In genomic region chr17:27810902-27811557, GRCh38 we compare ENCODE assay signal across 18 cellular contexts. TPM values are rescaled to one million over a fixed set of nuclear protein-coding genes. Genes with fewer than 3 reads are reported as not detected.
DNase-seq lines count a peak whose midpoint lies in the region; ATAC-seq and TF ChIP-seq lines count a peak whose summit lies in the region.
"Had no signal": no experiment of that assay in that cellular context is flagged by ENCODE, and none has a peak within 500 bp of the region (broad histone marks: within the 10 kb centered on the region; RNA-seq: fewer than 3 reads in every experiment).

No MANE protein-coding gene starts in this region.

- H3K4me3 ChIP-seq in mucosa of descending colon (no peak overlapping the region), esophagus squamous epithelium (no peak overlapping the region)
- H3K4me3 ChIP-seq: HAP-1, K562, lower lobe of right lung, skin epidermis had no signal

- H3K4me1 Mint-ChIP-seq in activated CD4-positive, alpha-beta T cell treated with anti-CD3 and anti-CD28 coated beads for 36 hours: peaks cover 41% of the 10 kb centered on the region
- peaks cover 40% of the 10 kb centered on the region for H3K4me1 Mint-ChIP-seq in activated naive CD8-positive, alpha-beta T cell treated with anti-CD3 and anti-CD28 coated beads for 36 hours

- no peak for ATAC-seq in activated CD4-positive, alpha-beta T cell treated with anti-CD3 and anti-CD28 coated beads for 36 hours
- peak; percentile 60 for ATAC-seq in mucosa of descending colon
- ATAC-seq in GM21390 (IDR thresholded peaks at IDR 0.05; ENCODE audit: unreplicated experiment): no peak
- ATAC-seq in HG02885 (IDR thresholded peaks at IDR 0.05; ENCODE audit: poor library complexity, unreplicated experiment): no peak
- ATAC-seq: K562, lower lobe of right lung, Right ventricle myocardium inferior had no signal

- H3K36me3 Mint-ChIP-seq in activated CD4-positive, alpha-beta T cell treated with anti-CD3 and anti-CD28 coated beads for 36 hours (ENCODE audit: low read depth): no peaks in the 10 kb centered on the region
- H3K36me3 Mint-ChIP-seq in activated naive CD8-positive, alpha-beta T cell treated with anti-CD3 and anti-CD28 coated beads for 36 hours: peaks cover 3% of the 10 kb centered on the region

- H3K4me1 ChIP-seq in mucosa of descending colon (ENCODE audit: low read depth): peaks cover 27% of the 10 kb centered on the region
- peaks cover 5 to 35% (median 11%) of the 10 kb centered on the region in 3 donors for H3K4me1 ChIP-seq in esophagus squamous epithelium
- H3K4me1 ChIP-seq: HAP-1 had no signal

- peaks cover 0 to 7% (median 0%) of the 10 kb centered on the region in 4 donors for H3K27me3 ChIP-seq in esophagus squamous epithelium

- no peaks in the 10 kb centered on the region for H3K27me3 Mint-ChIP-seq in activated CD4-positive, alpha-beta T cell treated with anti-CD3 and anti-CD28 coated beads for 36 hours
- H3K27me3 Mint-ChIP-seq in activated naive CD8-positive, alpha-beta T cell treated with anti-CD3 and anti-CD28 coated beads for 36 hours: peaks cover 3% of the 10 kb centered on the region

- CTCF ChIA-PET in activated CD4-positive, alpha-beta T cell treated with anti-CD3 and anti-CD28 coated beads for 36 hours (lab: Charles Lee): interaction anchor here (0.6 to 7.2 kb wide), 4 partner anchors 55 to 127 kb away, joined by 4 to 320 read pairs (median 4); no protein-coding TSS in a partner anchor

- no peak for DNase-seq in activated CD4-positive, alpha-beta T cell treated with anti-CD3 and anti-CD28 coated beads for 36 hours
- no peak for DNase-seq in activated CD4-positive, alpha-beta T cell treated with anti-CD3 and anti-CD28 coated beads for 1 hour
- DNase-seq in M059J (ENCODE audit: low read depth) (peak; percentile 63), mucosa of descending colon (peak in 1 of 3 donors; percentile 51), esophagus squamous epithelium (lab: John Stamatoyannopoulos, UW) (no peak)
- no peak for DNase-seq in activated naive CD8-positive, alpha-beta T cell treated with anti-CD3 and anti-CD28 coated beads for 36 hours
- DNase-seq: anterior cingulate cortex; CD8-positive, alpha-beta memory T cell; lower lobe of right lung; NCI-H1417 treated with DMSO at 0.1 percent for 48 hours; NCI-H69; nucleus accumbens had no signal

- no peak overlapping the region for H3K27ac ChIP-seq in esophagus squamous epithelium
- H3K27ac ChIP-seq: lower lobe of right lung had no signal

- POLR2A ChIA-PET in activated CD4-positive, alpha-beta T cell treated with anti-CD3 and anti-CD28 coated beads for 36 hours (lab: Charles Lee): no interaction called here

- TF ChIP-seq POLR2A in esophagus squamous epithelium (IDR thresholded peaks at IDR 0.05): no peak

- H3K36me3 ChIP-seq in mucosa of descending colon (ENCODE audit: low read depth) (no peaks in the 10 kb centered on the region), esophagus squamous epithelium (no peaks in the 10 kb centered on the region)
- H3K36me3 ChIP-seq: HAP-1, lower lobe of right lung had no signal

- no peak overlapping the region for H3K4me3 Mint-ChIP-seq in activated CD4-positive, alpha-beta T cell treated with anti-CD3 and anti-CD28 coated beads for 36 hours
- H3K4me3 Mint-ChIP-seq in activated naive CD8-positive, alpha-beta T cell treated with anti-CD3 and anti-CD28 coated beads for 36 hours: no peak overlapping the region
- H3K4me3 Mint-ChIP-seq: CD8-positive, alpha-beta memory T cell had no signal

- H3K9me3 Mint-ChIP-seq in activated CD4-positive, alpha-beta T cell treated with anti-CD3 and anti-CD28 coated beads for 36 hours (ENCODE audit: low read depth): peaks cover 5% of the 10 kb centered on the region
- H3K9me3 Mint-ChIP-seq in activated naive CD8-positive, alpha-beta T cell treated with anti-CD3 and anti-CD28 coated beads for 36 hours: peaks cover 5% of the 10 kb centered on the region
- H3K9me3 Mint-ChIP-seq: CD8-positive, alpha-beta memory T cell had no signal

- H3K27ac Mint-ChIP-seq in activated CD4-positive, alpha-beta T cell treated with anti-CD3 and anti-CD28 coated beads for 36 hours: peak overlapping the region; percentile 95
- peak overlapping the region; percentile 96 for H3K27ac Mint-ChIP-seq in activated naive CD8-positive, alpha-beta T cell treated with anti-CD3 and anti-CD28 coated beads for 36 hours

- TF ChIP-seq CTCF in mucosa of descending colon (IDR thresholded peaks at IDR 0.05) (no peak), esophagus squamous epithelium (IDR thresholded peaks at IDR 0.05) (no peak)

- intact Hi-C loops in activated CD4-positive, alpha-beta T cell treated with anti-CD3 and anti-CD28 coated beads for 36 hours (cut with DNase I, micrococcal nuclease): loop anchor here in 1 of 2 experiments (1.0 to 2.0 kb wide), 2 partner anchors 68 to 336 kb away; no protein-coding TSS in a partner anchor
- intact Hi-C loops in mucosa of descending colon (cut with DNase I, micrococcal nuclease): no loop called here
- intact Hi-C loops in esophagus squamous epithelium (cut with DNase I): no loop called here

- WGBS in esophagus squamous epithelium, 2 donors: 62 to 67% methylated on average over 10 of the region's 10 CpGs

- H3K9me3 ChIP-seq in mucosa of descending colon (no peaks in the 10 kb centered on the region), esophagus squamous epithelium (no peaks in the 10 kb centered on the region)
- H3K9me3 ChIP-seq: lower lobe of right lung had no signal

RNA-seq across cellular contexts. Expression of gene NOS2, which starts 10.7 kb away (rescaled TPM):
- total RNA-seq in activated CD4-positive, alpha-beta T cell treated with anti-CD3 and anti-CD28 coated beads for 36 hours: under 1 TPM; 0.07 to 0.09 TPM
- not detected in 2 replicates for total RNA-seq in M059J (2014; rRNA removed; shearing (Covaris generic))
- total RNA-seq in activated naive CD8-positive, alpha-beta T cell treated with anti-CD3 and anti-CD28 coated beads for 36 hours: under 1 TPM in 1 of 2 experiments, not detected in 1; 0.10 TPM
- total RNA-seq in mucosa of descending colon: 10 to 100 TPM; 10.5 to 67.1 (median 11.0) TPM
- total RNA-seq in esophagus squamous epithelium: 1 to 10 TPM in 2 of 4 donors, under 1 TPM in 2; 0.11 to 2.7 (median 0.86) TPM
- total RNA-seq: K562 had no signal
